Comparison of ENCODE assay signal across 17 cellular contexts in genomic region chr2:152431370-152432098, GRCh38.
A peak's percentile ranks its signal among the peaks of the same experiment; 100 is the strongest.
DNase-seq lines count a peak whose midpoint lies in the region; ATAC-seq, FAIRE-seq and TF ChIP-seq lines count a peak whose summit lies in the region.
"Had no signal": no experiment of that assay in that cellular context is flagged by ENCODE, and none has a peak within 500 bp of the region (broad histone marks: within the 10 kb centered on the region; RNA-seq: fewer than 3 reads in every experiment).

No MANE protein-coding gene starts in this region.

- H2AFZ ChIP-seq in keratinocyte (ENCODE audit: control insufficient read depth, low read length), result no peak overlapping the region

- dilution Hi-C loops in keratinocyte (cut with MboI; ENCODE audit: extremely low pct_ligation_motif_present, low sequenced_read_pairs), result no loop called here

- H3K4me3 ChIP-seq in WERI-Rb-1 (ENCODE audit: low read depth, low read length) (peak overlapping the region; percentile 5; the same call in 1 of the 2 replicates), keratinocyte (ENCODE audit: control insufficient read depth in 2 of 3, extremely low read depth in 1 of 3, insufficient read depth in 2 of 3, low read depth in 1 of 3, low read length in 3 of 3) (no peak overlapping the region)
- H3K4me3 ChIP-seq: thoracic aorta had no signal

- ATAC-seq in GM19023 (IDR thresholded peaks at IDR 0.05; ENCODE audit: unreplicated experiment) (no peak), GM18861 (IDR thresholded peaks at IDR 0.05; ENCODE audit: unreplicated experiment) (no peak)
- ATAC-seq: T-cell had no signal

- FAIRE-seq in H54 (lab: Jason Lieb, UNC) (peak; percentile 15), keratinocyte (lab: Jason Lieb, UNC) (peak; percentile 5)

- peaks cover 44% of the 10 kb centered on the region for H3K4me1 ChIP-seq in keratinocyte (ENCODE audit: control insufficient read depth, extremely low read depth, insufficient read depth, low read length)

- peaks cover 86% of the 10 kb centered on the region for H3K79me2 ChIP-seq in keratinocyte (ENCODE audit: control insufficient read depth, insufficient read depth, low read length)

- H3K36me3 ChIP-seq in WERI-Rb-1 (no peaks in the 10 kb centered on the region), keratinocyte (ENCODE audit: control insufficient read depth in 2 of 2, extremely low read depth in 1 of 2, insufficient read depth in 2 of 2, low read length in 2 of 2) (no peaks in the 10 kb centered on the region)
- H3K36me3 ChIP-seq: neutrophil, thoracic aorta had no signal

- no peak for TF ChIP-seq CTCF in WERI-Rb-1 (IDR thresholded peaks at IDR 0.05; ENCODE audit: low read depth, low read length)
- TF ChIP-seq CTCF in keratinocyte (optimal IDR thresholded peaks at IDR 0.05 in 1 of 3, IDR thresholded peaks at IDR 0.05 in 1 of 3, conservative IDR thresholded peaks at IDR 0.05 in 1 of 3; ENCODE audit: extremely low read depth in 1 of 3, insufficient read depth in 2 of 3, low read length in 3 of 3), result no peak

- H3K27ac ChIP-seq in WERI-Rb-1, result peak overlapping the region; percentile 90
- peak overlapping the region; percentile 86 for H3K27ac ChIP-seq in keratinocyte (ENCODE audit: control insufficient read depth, insufficient read depth, low read length)
- H3K27ac ChIP-seq in substantia nigra (ENCODE audit: low read depth, low read length, poor library complexity, severe bottlenecking), result peak overlapping the region; percentile 76
- H3K27ac ChIP-seq: neutrophil, thoracic aorta had no signal

- DNase-seq in H54 (ENCODE audit: insufficient read length, low spot score) (no peak), WERI-Rb-1 (peak; percentile 37), keratinocyte (ENCODE audit: low read depth, low spot score) (no peak), substantia nigra (lab: John Stamatoyannopoulos, UW) (no peak), COR-L47 (lab: John Stamatoyannopoulos, UW) (no peak)
- DNase-seq: activated CD4-positive, alpha-beta memory T cell treated with anti-CD3 and anti-CD28 coated beads, Interleukin-2, amount 10 ng/mL, durations not matched to agents 7 days and 5 days; activated naive CD8-positive, alpha-beta T cell treated with anti-CD3 and anti-CD28 coated beads, Interleukin-2, amount 10 ng/mL, durations not matched to agents 7 days and 5 days; activated T-cell treated with anti-CD3 and anti-CD28 coated beads, Interleukin-2, amount 50 U/mL, for 48 hours; DMS79; mesendoderm; stimulated activated CD4-positive, alpha-beta T cell treated with anti-CD3 and anti-CD28 coated beads, Interleukin-2, amount 100 ng/mL, for 48 hours; T-cell had no signal

- H3K4me2 ChIP-seq in keratinocyte (ENCODE audit: control insufficient read depth, extremely low read depth, insufficient read depth, low read depth, low read length), result peak overlapping the region; percentile 29

- H3K27me3 ChIP-seq in WERI-Rb-1 (ENCODE audit: insufficient read depth, low read depth, severe bottlenecking), result no peaks in the 10 kb centered on the region
- no peaks in the 10 kb centered on the region for H3K27me3 ChIP-seq in keratinocyte (ENCODE audit: control insufficient read depth, extremely low read depth, insufficient read depth, low read length)
- H3K27me3 ChIP-seq: foreskin keratinocyte, neutrophil had no signal

- H4K20me1 ChIP-seq in keratinocyte (ENCODE audit: control insufficient read depth, extremely low read depth, insufficient read depth, low read length), result no peaks in the 10 kb centered on the region

- peak overlapping the region; percentile 61 for H3K9ac ChIP-seq in keratinocyte (ENCODE audit: control insufficient read depth, extremely low read depth, insufficient read depth, low read length)

- peaks cover 3% of the 10 kb centered on the region for H3K9me3 ChIP-seq in WERI-Rb-1 (ENCODE audit: severe bottlenecking)
- no peaks in the 10 kb centered on the region for H3K9me3 ChIP-seq in keratinocyte (ENCODE audit: control insufficient read depth, low read depth, low read length)
- H3K9me3 ChIP-seq: neutrophil, thoracic aorta had no signal

- peaks cover 2% of the 10 kb centered on the region for H3K9me1 ChIP-seq in keratinocyte (ENCODE audit: control insufficient read depth, extremely low read depth, insufficient read depth, low read length)

- TF ChIP-seq POLR2A in H54 (IDR thresholded peaks at IDR 0.05; ENCODE audit: low read depth, low read length), result no peak
